In genomic region chr11:119381186-119381988, GRCh38 we compare ENCODE assay signal across 1 cellular context.
A peak's percentile ranks its signal among the peaks of the same experiment; 100 is the strongest.
TF ChIP-seq lines count a peak whose summit lies in the region.

USP2 (minus strand) TSS chr11:119381690; CDS start chr11:119373480, 8,210 bp downstream.

TF ChIP-seq in HepG2, 621 proteins besides CTCF, POLR2A, EP300 and RAD21 (continued from another document and continues in another):
- no peak for TF ChIP-seq CENPX (CRISPR knock-in tag; IDR thresholded peaks at IDR 0.05)
- peak; percentile 55 for TF ChIP-seq HNRNPLL (IDR thresholded peaks at IDR 0.05; ENCODE audit: low read depth, low read length, poor library complexity, severe bottlenecking)
- peak; percentile 47; the same call in 1 of the 2 replicates for TF ChIP-seq ZNF431 (CRISPR knock-in tag; IDR thresholded peaks at IDR 0.05; ENCODE audit: borderline replicate concordance, low read depth)
- no peak for TF ChIP-seq NONO (IDR thresholded peaks at IDR 0.05)
- peak; percentile 66 for TF ChIP-seq NONO (CRISPR knock-in tag; conservative IDR thresholded peaks at IDR 0.05)
- peak; percentile 62 for TF ChIP-seq TARDBP (CRISPR knock-in tag; IDR thresholded peaks at IDR 0.05)
- no peak for TF ChIP-seq ZNF749 (CRISPR knock-in tag; IDR thresholded peaks at IDR 0.05; ENCODE audit: borderline replicate concordance)
- TF ChIP-seq CAMTA2 (CRISPR knock-in tag; IDR thresholded peaks at IDR 0.05; ENCODE audit: borderline replicate concordance): no peak
- 0 out of 2 replicates have a peak, but pooled peaks have one; percentile 57 for TF ChIP-seq BRCA1 (CRISPR knock-in tag; IDR thresholded peaks at IDR 0.05)
- peak; percentile 76; the same call in 1 of the 2 replicates for TF ChIP-seq GFI1 (CRISPR knock-in tag; IDR thresholded peaks at IDR 0.05; ENCODE audit: borderline replicate concordance)
- TF ChIP-seq PPARG (CRISPR knock-in tag; conservative IDR thresholded peaks at IDR 0.05): peak; percentile 42; the same call in 1 of the 2 replicates
- TF ChIP-seq ZSCAN25 (CRISPR knock-in tag; IDR thresholded peaks at IDR 0.05): peak; percentile 19; the same call in 1 of the 2 replicates
- TF ChIP-seq TEF (CRISPR knock-in tag; IDR thresholded peaks at IDR 0.05): no peak
- peak; percentile 98 for TF ChIP-seq ARID4A (CRISPR knock-in tag; IDR thresholded peaks at IDR 0.05; ENCODE audit: borderline replicate concordance)
- TF ChIP-seq IRF2 (CRISPR knock-in tag; IDR thresholded peaks at IDR 0.05): peak; percentile 85
- TF ChIP-seq NR1H2 (CRISPR knock-in tag; IDR thresholded peaks at IDR 0.05; ENCODE audit: borderline replicate concordance, low read depth): no peak
- TF ChIP-seq FOXP1 (IDR thresholded peaks at IDR 0.05): no peak
- TF ChIP-seq FOXP1 (CRISPR knock-in tag; IDR thresholded peaks at IDR 0.05): no peak
- no peak for TF ChIP-seq NCOA1 (CRISPR knock-in tag; IDR thresholded peaks at IDR 0.05)
- no peak; the same call in 1 of the 2 replicates for TF ChIP-seq ZSCAN5A (CRISPR knock-in tag; IDR thresholded peaks at IDR 0.05; ENCODE audit: borderline replicate concordance)
- TF ChIP-seq KDM2A (CRISPR knock-in tag; IDR thresholded peaks at IDR 0.05; ENCODE audit: borderline replicate concordance, low read depth): peak; percentile 92
- TF ChIP-seq ZNF567 (CRISPR knock-in tag; IDR thresholded peaks at IDR 0.05; ENCODE audit: borderline replicate concordance): no peak
- peak; percentile 57; the same call in 1 of the 2 replicates for TF ChIP-seq ZNF709 (CRISPR knock-in tag; IDR thresholded peaks at IDR 0.05)
- TF ChIP-seq SIX1 (CRISPR knock-in tag; IDR thresholded peaks at IDR 0.05; ENCODE audit: borderline replicate concordance): no peak
- TF ChIP-seq ATF7 (IDR thresholded peaks at IDR 0.05): no peak
- no peak; the same call in 1 of the 2 replicates for TF ChIP-seq ATF7 (CRISPR knock-in tag; IDR thresholded peaks at IDR 0.05)
- no peak for TF ChIP-seq NFIC (IDR thresholded peaks at IDR 0.05; ENCODE audit: low read length)
- no peak for TF ChIP-seq ZNF407 (CRISPR knock-in tag; IDR thresholded peaks at IDR 0.05; ENCODE audit: not compliant biosample characterization)
- no peak; the same call in 1 of the 2 replicates for TF ChIP-seq STAT6 (CRISPR knock-in tag; IDR thresholded peaks at IDR 0.05; ENCODE audit: borderline replicate concordance)
- peak; percentile 63; the same call in 1 of the 2 replicates for TF ChIP-seq MIER3 (CRISPR knock-in tag; IDR thresholded peaks at IDR 0.05; ENCODE audit: borderline replicate concordance)
- TF ChIP-seq ESRRA (CRISPR knock-in tag; IDR thresholded peaks at IDR 0.05; ENCODE audit: low read depth): no peak
- TF ChIP-seq SNAPC2 (CRISPR knock-in tag; IDR thresholded peaks at IDR 0.05): no peak
- peak; percentile 47; the same call in 1 of the 2 replicates for TF ChIP-seq NFKB2 (CRISPR knock-in tag; IDR thresholded peaks at IDR 0.05; ENCODE audit: borderline replicate concordance)
- TF ChIP-seq NR2F6 (IDR thresholded peaks at IDR 0.05): no peak
- peak; percentile 16; the same call in 1 of the 2 replicates for TF ChIP-seq NR2F6 (CRISPR knock-in tag; IDR thresholded peaks at IDR 0.05)
- no peak for TF ChIP-seq ZBTB46 (CRISPR knock-in tag; IDR thresholded peaks at IDR 0.05; ENCODE audit: borderline replicate concordance)
- TF ChIP-seq CBFB (CRISPR knock-in tag; IDR thresholded peaks at IDR 0.05): peak; percentile 60; the same call in 1 of the 2 replicates
- TF ChIP-seq REL (CRISPR knock-in tag; conservative IDR thresholded peaks at IDR 0.05): 0 out of 2 replicates have a peak, but pooled peaks have one; percentile 58
- no peak for TF ChIP-seq NFRKB (IDR thresholded peaks at IDR 0.05)
- no peak for TF ChIP-seq ZNF24 (IDR thresholded peaks at IDR 0.05)
- peak; percentile 79; the same call in 1 of the 2 replicates for TF ChIP-seq ZNF441 (CRISPR knock-in tag; IDR thresholded peaks at IDR 0.05; ENCODE audit: borderline replicate concordance)
- TF ChIP-seq JARID2 (CRISPR knock-in tag; IDR thresholded peaks at IDR 0.05; ENCODE audit: insufficient replicate concordance): no peak
- TF ChIP-seq MTA3 (CRISPR knock-in tag; IDR thresholded peaks at IDR 0.05): no peak
